Comparison of ENCODE assay signal across 11 cellular contexts in genomic region chr1:234545512-234546386, GRCh38.
DNase-seq lines count a peak whose midpoint lies in the region; ATAC-seq and TF ChIP-seq lines count a peak whose summit lies in the region.
"Had no signal": no experiment of that assay in that cellular context is flagged by ENCODE, and none has a peak within 500 bp of the region (broad histone marks: within the 10 kb centered on the region; RNA-seq: fewer than 3 reads in every experiment).

No MANE protein-coding gene starts in this region.

- no peaks in the 10 kb centered on the region for H3K9me3 Mint-ChIP-seq in activated CD4-positive, alpha-beta T cell treated with anti-CD3 and anti-CD28 coated beads, Interleukin-2, amount 10 ng/mL, durations not matched to agents 24 days and 14 days
- H3K9me3 Mint-ChIP-seq in activated T-helper 1 cell treated with anti-CD3 and anti-CD28 coated beads, Interleukin-12 subunit alpha, Interleukin-12 subunit beta, Interleukin-2, Interleukin-4 antibody, amounts not matched to agents 30 ng/mL and 10 ng/mL and 1 ng/mL, durations not matched to agents 14 hours and 24 hours and 36 hours = no peaks in the 10 kb centered on the region
- H3K9me3 Mint-ChIP-seq: IgD-negative memory B cell had no signal

- TF ChIP-seq POLR2A in right lobe of liver (IDR thresholded peaks at IDR 0.05) = no peak

- no peak overlapping the region for H3K4me3 Mint-ChIP-seq in activated CD4-positive, alpha-beta T cell treated with anti-CD3 and anti-CD28 coated beads, Interleukin-2, amount 10 ng/mL, durations not matched to agents 24 days and 14 days
- no peak overlapping the region for H3K4me3 Mint-ChIP-seq in activated T-helper 1 cell treated with anti-CD3 and anti-CD28 coated beads, Interleukin-12 subunit alpha, Interleukin-12 subunit beta, Interleukin-2, Interleukin-4 antibody, amounts not matched to agents 30 ng/mL and 10 ng/mL and 1 ng/mL, durations not matched to agents 14 hours and 24 hours and 36 hours
- H3K4me3 Mint-ChIP-seq: B cell had no signal

- no peaks in the 10 kb centered on the region for H3K27me3 Mint-ChIP-seq in activated CD4-positive, alpha-beta T cell treated with anti-CD3 and anti-CD28 coated beads, Interleukin-2, amount 10 ng/mL, durations not matched to agents 24 days and 14 days
- no peaks in the 10 kb centered on the region for H3K27me3 Mint-ChIP-seq in activated T-helper 1 cell treated with anti-CD3 and anti-CD28 coated beads, Interleukin-12 subunit alpha, Interleukin-12 subunit beta, Interleukin-2, Interleukin-4 antibody, amounts not matched to agents 30 ng/mL and 10 ng/mL and 1 ng/mL, durations not matched to agents 14 hours and 24 hours and 36 hours (ENCODE audit: insufficient read depth)

- H3K9me3 ChIP-seq in ascending aorta = no peaks in the 10 kb centered on the region
- H3K9me3 ChIP-seq in right lobe of liver = no peaks in the 10 kb centered on the region

- H3K4me3 ChIP-seq in ascending aorta (no peak overlapping the region), right lobe of liver (no peak overlapping the region)

- H3K36me3 ChIP-seq in ascending aorta (no peaks in the 10 kb centered on the region), right lobe of liver (no peaks in the 10 kb centered on the region)

- H3K4me1 ChIP-seq in ascending aorta (peaks cover 5 to 27% of the 10 kb centered on the region in 2 donors), right lobe of liver (peaks cover 0 to 33% (median 12%) of the 10 kb centered on the region in 4 donors)

- H3K27ac ChIP-seq in ascending aorta (peak overlapping the region; percentile 3 to 21), right lobe of liver (peak overlapping the region; percentile 21 to 94 (median 90)), temporal lobe (ENCODE audit: low read depth, low read length) (peak overlapping the region; percentile 99)

- H3K36me3 Mint-ChIP-seq in activated CD4-positive, alpha-beta T cell treated with anti-CD3 and anti-CD28 coated beads, Interleukin-2, amount 10 ng/mL, durations not matched to agents 24 days and 14 days (ENCODE audit: low read depth) = no peaks in the 10 kb centered on the region
- H3K36me3 Mint-ChIP-seq in activated T-helper 1 cell treated with anti-CD3 and anti-CD28 coated beads, Interleukin-12 subunit alpha, Interleukin-12 subunit beta, Interleukin-2, Interleukin-4 antibody, amounts not matched to agents 30 ng/mL and 10 ng/mL and 1 ng/mL, durations not matched to agents 14 hours and 24 hours and 36 hours (ENCODE audit: low read depth) = no peaks in the 10 kb centered on the region
- H3K36me3 Mint-ChIP-seq: IgD-negative memory B cell had no signal

- H3K27ac Mint-ChIP-seq in activated CD4-positive, alpha-beta T cell treated with anti-CD3 and anti-CD28 coated beads, Interleukin-2, amount 10 ng/mL, durations not matched to agents 24 days and 14 days = peak overlapping the region; percentile 47
- no peak overlapping the region for H3K27ac Mint-ChIP-seq in activated T-helper 1 cell treated with anti-CD3 and anti-CD28 coated beads, Interleukin-12 subunit alpha, Interleukin-12 subunit beta, Interleukin-2, Interleukin-4 antibody, amounts not matched to agents 30 ng/mL and 10 ng/mL and 1 ng/mL, durations not matched to agents 14 hours and 24 hours and 36 hours
- H3K27ac Mint-ChIP-seq: B cell had no signal

- H3K4me1 Mint-ChIP-seq in activated CD4-positive, alpha-beta T cell treated with anti-CD3 and anti-CD28 coated beads, Interleukin-2, amount 10 ng/mL, durations not matched to agents 24 days and 14 days = peaks cover 36% of the 10 kb centered on the region
- H3K4me1 Mint-ChIP-seq in activated T-helper 1 cell treated with anti-CD3 and anti-CD28 coated beads, Interleukin-12 subunit alpha, Interleukin-12 subunit beta, Interleukin-2, Interleukin-4 antibody, amounts not matched to agents 30 ng/mL and 10 ng/mL and 1 ng/mL, durations not matched to agents 14 hours and 24 hours and 36 hours (ENCODE audit: low read depth) = peaks cover 35% of the 10 kb centered on the region
- H3K4me1 Mint-ChIP-seq: B cell had no signal

- no peak for DNase-seq in activated CD4-positive, alpha-beta T cell treated with anti-CD3 and anti-CD28 coated beads, Interleukin-2, amount 10 ng/mL, durations not matched to agents 24 days and 14 days
- no peak for DNase-seq in activated CD4-positive, alpha-beta T cell treated with anti-CD3 and anti-CD28 coated beads, Interleukin-2, amount 50 U/mL, for 4 hours
- DNase-seq in ascending aorta (ENCODE audit: low spot score in 2 of 2) (peak in 1 of 2 donors; percentile 39), right lobe of liver (peak in 1 of 3 donors; percentile 48), globus pallidus (ENCODE audit: low spot score) (no peak)
- DNase-seq in activated T-helper 1 cell treated with anti-CD3 and anti-CD28 coated beads, Interleukin-12 subunit alpha, Interleukin-12 subunit beta, Interleukin-2, Interleukin-4 antibody, amounts not matched to agents 30 ng/mL and 10 ng/mL and 1 ng/mL, durations not matched to agents 14 hours and 24 hours and 36 hours (ENCODE audit: low spot score) = no peak

- no peaks in the 10 kb centered on the region for H3K27me3 ChIP-seq in ascending aorta
- H3K27me3 ChIP-seq in right lobe of liver = no peaks in the 10 kb centered on the region

- ATAC-seq in right lobe of liver = peak; percentile 41 to 60 (median 54)
- no peak for ATAC-seq in HG03439 (IDR thresholded peaks at IDR 0.05; ENCODE audit: unreplicated experiment)
- ATAC-seq: HCT116 had no signal

- 57% methylated on average over 8 of the region's 14 CpGs for WGBS in right lobe of liver (ENCODE audit: insufficient coverage, low coverage, low lambda C conversion rate, missing lambda C conversion rate)

- intact Hi-C loops in activated CD4-positive, alpha-beta T cell treated with anti-CD3 and anti-CD28 coated beads, Interleukin-2, amount 10 ng/mL, durations not matched to agents 24 days and 14 days (cut with micrococcal nuclease) = no loop called here
- intact Hi-C loops in ascending aorta (cut with DNase I) (no loop called here), right lobe of liver (cut with DNase I) (loop anchor here (10.0 kb wide), 1 partner anchor 49 kb away; no protein-coding TSS in a partner anchor)
- intact Hi-C loops in activated T-helper 1 cell treated with anti-CD3 and anti-CD28 coated beads, Interleukin-12 subunit alpha, Interleukin-12 subunit beta, Interleukin-2, Interleukin-4 antibody, amounts not matched to agents 30 ng/mL and 10 ng/mL and 1 ng/mL, durations not matched to agents 14 hours and 24 hours and 36 hours (cut with micrococcal nuclease) = no loop called here

- TF ChIP-seq CTCF in ascending aorta (IDR thresholded peaks at IDR 0.05) (no peak), right lobe of liver (IDR thresholded peaks at IDR 0.05) (no peak)

Comparison
In these comparisons a context has a peak if more than half of its experiments do, and no peak if none do; other contexts are left out.
1. H3K27ac ChIP-seq: peak in every context shown above with its lines; median percentile 99 in temporal lobe; 90 in right lobe of liver; 12 in ascending aorta.
2. intact Hi-C loops: an anchor here in right lobe of liver (10.0 kb wide); none called in activated CD4-positive, alpha-beta T cell treated with anti-CD3 and anti-CD28 coated beads, Interleukin-2, amount 10 ng/mL, durations not matched to agents 24 days and 14 days, ascending aorta and activated T-helper 1 cell treated with anti-CD3 and anti-CD28 coated beads, Interleukin-12 subunit alpha, Interleukin-12 subunit beta, Interleukin-2, Interleukin-4 antibody, amounts not matched to agents 30 ng/mL and 10 ng/mL and 1 ng/mL, durations not matched to agents 14 hours and 24 hours and 36 hours.